ENCODE assay signal across 1 cellular context in the genomic region with DNA sequence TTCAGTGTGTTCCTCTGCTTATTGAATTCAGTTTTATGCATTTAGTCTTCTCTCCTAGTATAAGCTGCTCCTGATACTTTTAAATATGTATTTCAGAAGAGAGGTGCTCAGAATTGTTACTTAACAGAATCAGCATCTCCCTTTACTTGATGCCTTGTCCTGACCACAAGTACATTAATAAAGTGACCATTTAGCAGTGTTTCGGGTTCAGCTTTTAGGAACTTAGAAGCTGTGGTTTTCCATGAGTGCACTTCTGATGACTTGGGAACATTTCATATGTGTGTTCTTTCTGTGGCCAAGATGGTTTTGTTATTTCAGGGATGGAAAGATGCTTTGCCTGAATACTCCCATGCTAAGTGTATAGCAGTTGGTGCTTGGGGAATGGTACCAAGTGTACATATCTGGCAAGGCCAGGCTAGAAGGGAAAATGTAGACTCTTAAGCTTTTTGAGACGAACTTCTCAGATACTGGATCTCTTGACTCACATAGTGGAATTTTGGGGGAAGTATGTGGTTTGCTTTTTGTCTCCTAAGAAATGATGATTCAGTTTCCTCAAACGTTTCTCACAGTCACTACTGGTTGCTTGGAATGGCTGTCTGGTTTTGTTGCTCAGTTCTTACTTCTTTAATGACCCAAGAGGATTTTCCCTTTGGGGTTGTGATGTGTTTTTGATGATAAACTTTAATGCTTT.
TF ChIP-seq lines count a peak whose summit lies in the region.

No MANE protein-coding gene starts in this region.

TF ChIP-seq in SK-N-SH, 30 proteins besides CTCF, POLR2A, EP300 and RAD21 (continued from another document):
- TF ChIP-seq POLR2AphosphoS5 (IDR thresholded peaks at IDR 0.05; ENCODE audit: low read depth, low read length) (peak; percentile 37; the same call in 1 of the 2 replicates), TAF1 (IDR thresholded peaks at IDR 0.05; ENCODE audit: borderline replicate concordance, low read depth, low read length) (peak; percentile 35; the same call in 1 of the 2 replicates), CHD2 (IDR thresholded peaks at IDR 0.05; ENCODE audit: low read length, partially characterized antibody) (no peak), TCF12 (IDR thresholded peaks at IDR 0.05) (peak; percentile 66; the same call in 1 of the 2 replicates), USF1 (IDR thresholded peaks at IDR 0.05; ENCODE audit: borderline replicate concordance, low read depth) (no peak), FOXJ3 (CRISPR knock-in tag; IDR thresholded peaks at IDR 0.05) (no peak), SMC3 (IDR thresholded peaks at IDR 0.05; ENCODE audit: low read depth, low read length) (no peak), FOSL2 (IDR thresholded peaks at IDR 0.05; ENCODE audit: borderline replicate concordance, low read depth) (peak; percentile 77; the same call in 1 of the 2 replicates), RCOR1 (IDR thresholded peaks at IDR 0.05; ENCODE audit: low read length) (no peak), JUND (IDR thresholded peaks at IDR 0.05) (peak; percentile 61)
- TF ChIP-seq, protein P1, sequence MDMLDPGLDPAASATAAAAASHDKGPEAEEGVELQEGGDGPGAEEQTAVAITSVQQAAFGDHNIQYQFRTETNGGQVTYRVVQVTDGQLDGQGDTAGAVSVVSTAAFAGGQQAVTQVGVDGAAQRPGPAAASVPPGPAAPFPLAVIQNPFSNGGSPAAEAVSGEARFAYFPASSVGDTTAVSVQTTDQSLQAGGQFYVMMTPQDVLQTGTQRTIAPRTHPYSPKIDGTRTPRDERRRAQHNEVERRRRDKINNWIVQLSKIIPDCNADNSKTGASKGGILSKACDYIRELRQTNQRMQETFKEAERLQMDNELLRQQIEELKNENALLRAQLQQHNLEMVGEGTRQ (IDR thresholded peaks at IDR 0.05; ENCODE audit: borderline replicate concordance, low read depth, low read length): no peak
- TF ChIP-seq, protein P2, sequence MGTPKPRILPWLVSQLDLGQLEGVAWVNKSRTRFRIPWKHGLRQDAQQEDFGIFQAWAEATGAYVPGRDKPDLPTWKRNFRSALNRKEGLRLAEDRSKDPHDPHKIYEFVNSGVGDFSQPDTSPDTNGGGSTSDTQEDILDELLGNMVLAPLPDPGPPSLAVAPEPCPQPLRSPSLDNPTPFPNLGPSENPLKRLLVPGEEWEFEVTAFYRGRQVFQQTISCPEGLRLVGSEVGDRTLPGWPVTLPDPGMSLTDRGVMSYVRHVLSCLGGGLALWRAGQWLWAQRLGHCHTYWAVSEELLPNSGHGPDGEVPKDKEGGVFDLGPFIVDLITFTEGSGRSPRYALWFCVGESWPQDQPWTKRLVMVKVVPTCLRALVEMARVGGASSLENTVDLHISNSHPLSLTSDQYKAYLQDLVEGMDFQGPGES (IDR thresholded peaks at IDR 0.05; ENCODE audit: low read depth, low read length): no peak
- TF ChIP-seq, protein P3, sequence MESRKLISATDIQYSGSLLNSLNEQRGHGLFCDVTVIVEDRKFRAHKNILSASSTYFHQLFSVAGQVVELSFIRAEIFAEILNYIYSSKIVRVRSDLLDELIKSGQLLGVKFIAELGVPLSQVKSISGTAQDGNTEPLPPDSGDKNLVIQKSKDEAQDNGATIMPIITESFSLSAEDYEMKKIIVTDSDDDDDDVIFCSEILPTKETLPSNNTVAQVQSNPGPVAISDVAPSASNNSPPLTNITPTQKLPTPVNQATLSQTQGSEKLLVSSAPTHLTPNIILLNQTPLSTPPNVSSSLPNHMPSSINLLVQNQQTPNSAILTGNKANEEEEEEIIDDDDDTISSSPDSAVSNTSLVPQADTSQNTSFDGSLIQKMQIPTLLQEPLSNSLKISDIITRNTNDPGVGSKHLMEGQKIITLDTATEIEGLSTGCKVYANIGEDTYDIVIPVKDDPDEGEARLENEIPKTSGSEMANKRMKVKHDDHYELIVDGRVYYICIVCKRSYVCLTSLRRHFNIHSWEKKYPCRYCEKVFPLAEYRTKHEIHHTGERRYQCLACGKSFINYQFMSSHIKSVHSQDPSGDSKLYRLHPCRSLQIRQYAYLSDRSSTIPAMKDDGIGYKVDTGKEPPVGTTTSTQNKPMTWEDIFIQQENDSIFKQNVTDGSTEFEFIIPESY (IDR thresholded peaks at IDR 0.05; ENCODE audit: borderline replicate concordance, low read depth): no peak
- TF ChIP-seq, protein P4, sequence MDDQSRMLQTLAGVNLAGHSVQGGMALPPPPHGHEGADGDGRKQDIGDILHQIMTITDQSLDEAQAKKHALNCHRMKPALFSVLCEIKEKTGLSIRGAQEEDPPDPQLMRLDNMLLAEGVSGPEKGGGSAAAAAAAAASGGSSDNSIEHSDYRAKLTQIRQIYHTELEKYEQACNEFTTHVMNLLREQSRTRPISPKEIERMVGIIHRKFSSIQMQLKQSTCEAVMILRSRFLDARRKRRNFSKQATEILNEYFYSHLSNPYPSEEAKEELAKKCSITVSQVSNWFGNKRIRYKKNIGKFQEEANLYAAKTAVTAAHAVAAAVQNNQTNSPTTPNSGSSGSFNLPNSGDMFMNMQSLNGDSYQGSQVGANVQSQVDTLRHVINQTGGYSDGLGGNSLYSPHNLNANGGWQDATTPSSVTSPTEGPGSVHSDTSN (IDR thresholded peaks at IDR 0.05): peak; percentile 30; the same call in 1 of the 2 replicates
TF ChIP-seq in SK-N-SH: peak in this region for 9.
